ENCODE assay signal across 1 cellular context in the genomic region with DNA sequence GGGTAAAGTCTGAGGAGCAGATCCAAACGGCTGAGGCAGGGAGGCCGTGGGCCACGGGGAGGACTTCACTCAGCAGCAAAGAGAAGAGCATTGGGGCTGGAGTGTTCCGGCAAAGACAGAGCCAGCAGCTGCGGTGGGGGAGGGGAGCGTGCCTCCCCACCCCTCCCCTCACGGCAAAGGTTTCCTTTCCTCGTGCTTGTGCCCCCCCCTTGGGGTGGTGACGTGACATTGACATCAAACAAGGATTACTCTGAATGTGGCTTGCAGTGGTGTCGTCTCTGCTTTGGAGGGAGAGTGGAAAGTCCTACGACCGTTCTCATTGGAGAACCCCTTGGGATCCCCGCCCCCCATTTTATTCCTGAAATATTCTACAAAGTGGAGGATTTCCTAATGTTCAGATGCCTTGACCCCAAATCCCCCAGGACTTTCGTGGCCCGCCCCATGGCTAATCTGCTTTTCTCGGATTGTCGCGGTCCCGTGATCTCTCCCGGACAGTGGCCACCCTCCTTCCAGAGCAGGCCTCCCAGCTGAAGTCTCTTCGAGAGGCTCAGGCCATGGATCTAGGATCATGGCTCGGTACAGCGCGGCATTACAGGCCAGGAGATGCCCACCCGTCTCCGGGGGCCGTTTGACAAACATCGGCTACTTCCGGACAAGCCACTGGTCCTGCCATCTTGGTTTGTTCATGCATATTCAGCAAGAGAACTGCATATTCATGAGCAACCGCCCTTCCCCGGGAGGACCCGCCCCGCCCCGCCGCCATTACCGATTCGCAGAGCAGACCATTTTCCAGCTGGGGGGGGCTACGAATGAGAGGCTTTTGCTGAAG.
A peak's percentile ranks its signal among the peaks of the same experiment; 100 is the strongest.
TF ChIP-seq lines count a peak whose summit lies in the region.

No MANE protein-coding gene starts in this region.

TF ChIP-seq in IMR-90, 13 proteins besides CTCF, POLR2A, EP300 and RAD21 (continued from another document):
- TF ChIP-seq FOS (IDR thresholded peaks at IDR 0.05; ENCODE audit: low read depth, low read length), result no peak
- TF ChIP-seq RCOR1 (IDR thresholded peaks at IDR 0.05; ENCODE audit: insufficient replicate concordance, low read length), result no peak
- TF ChIP-seq MAFK (IDR thresholded peaks at IDR 0.05; ENCODE audit: low read depth, low read length), result no peak
- TF ChIP-seq MAZ (IDR thresholded peaks at IDR 0.05; ENCODE audit: borderline replicate concordance, low read depth, low read length), result peak; percentile 96
- TF ChIP-seq, protein P1, sequence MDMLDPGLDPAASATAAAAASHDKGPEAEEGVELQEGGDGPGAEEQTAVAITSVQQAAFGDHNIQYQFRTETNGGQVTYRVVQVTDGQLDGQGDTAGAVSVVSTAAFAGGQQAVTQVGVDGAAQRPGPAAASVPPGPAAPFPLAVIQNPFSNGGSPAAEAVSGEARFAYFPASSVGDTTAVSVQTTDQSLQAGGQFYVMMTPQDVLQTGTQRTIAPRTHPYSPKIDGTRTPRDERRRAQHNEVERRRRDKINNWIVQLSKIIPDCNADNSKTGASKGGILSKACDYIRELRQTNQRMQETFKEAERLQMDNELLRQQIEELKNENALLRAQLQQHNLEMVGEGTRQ (IDR thresholded peaks at IDR 0.05; ENCODE audit: low read depth, low read length), result peak; percentile 23; the same call in 1 of the 2 replicates
- TF ChIP-seq CEBPB (IDR thresholded peaks at IDR 0.05; ENCODE audit: low read depth, low read length), result no peak
- 0 out of 2 replicates have a peak, but pooled peaks have one; percentile 14 for TF ChIP-seq MXI1 (IDR thresholded peaks at IDR 0.05; ENCODE audit: borderline replicate concordance, low read depth, low read length)
